In the genomic region with DNA sequence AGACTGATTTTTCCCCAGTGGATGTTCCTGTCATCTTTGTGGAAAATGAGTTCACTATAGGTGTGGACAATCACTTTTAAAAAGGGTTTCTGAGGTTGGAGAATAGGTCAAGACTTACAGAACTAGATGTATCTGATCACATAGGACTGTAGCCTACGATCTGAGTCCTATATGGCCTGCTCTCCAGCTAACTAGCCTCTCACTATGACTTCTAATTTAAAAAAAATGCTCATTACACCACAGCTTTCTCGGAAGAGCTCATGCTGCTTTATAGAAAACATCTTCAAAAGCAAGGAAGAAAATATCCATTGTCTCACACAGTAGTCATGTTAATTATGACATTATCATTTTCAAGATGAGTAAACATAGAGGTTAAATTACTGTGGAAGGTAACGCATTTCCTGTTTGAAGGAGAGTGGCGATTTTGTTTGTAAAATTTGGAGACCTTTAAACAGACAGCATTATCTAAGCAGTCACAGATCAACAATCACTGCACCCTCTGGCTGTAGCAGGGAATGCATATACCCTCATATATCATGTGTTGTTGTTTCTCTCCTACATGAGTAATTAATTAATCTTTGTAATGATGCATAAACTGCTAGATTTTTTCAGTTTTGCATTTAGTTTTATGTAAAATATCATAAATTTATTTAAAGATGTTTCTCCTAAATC, we compare ENCODE assay signal across 32 cellular contexts.
"Had no signal": no experiment of that assay in that cellular context is flagged by ENCODE, and none has a peak within 500 bp of the region (broad histone marks: within the 10 kb centered on the region; RNA-seq: fewer than 3 reads in every experiment).

No MANE protein-coding gene starts in this region.

- H3K4me1 Mint-ChIP-seq: activated CD4-positive, alpha-beta T cell treated with anti-CD3 and anti-CD28 coated beads for 36 hours; activated CD4-positive, alpha-beta T cell treated with anti-CD3 and anti-CD28 coated beads, Interleukin-2, amount 10 ng/mL, durations not matched to agents 7 days and 5 days; activated naive CD4-positive, alpha-beta T cell treated with anti-CD3 and anti-CD28 coated beads, Interleukin-2, amount 50 U/mL, for 24 hours; activated naive CD8-positive, alpha-beta T cell treated with anti-CD3 and anti-CD28 coated beads, Interleukin-2, amount 10 ng/mL, durations not matched to agents 7 days and 5 days had no signal

- H3K9me3 ChIP-seq: ascending aorta, SK-N-SH had no signal

- H3K36me3 ChIP-seq: ascending aorta, cardiac muscle cell, SJSA1 had no signal

- H3K27ac Mint-ChIP-seq: activated CD4-positive, alpha-beta T cell treated with anti-CD3 and anti-CD28 coated beads for 36 hours; activated CD4-positive, alpha-beta T cell treated with anti-CD3 and anti-CD28 coated beads, Interleukin-2, amount 10 ng/mL, durations not matched to agents 7 days and 5 days; activated CD8-positive, alpha-beta T cell treated with anti-CD3 and anti-CD28 coated beads, Interleukin-2, amount 10 ng/mL, durations not matched to agents 7 days and 5 days; activated naive CD4-positive, alpha-beta T cell treated with anti-CD3 and anti-CD28 coated beads, Interleukin-2, amount 50 U/mL, for 24 hours; activated naive CD8-positive, alpha-beta T cell treated with anti-CD3 and anti-CD28 coated beads, Interleukin-2, amount 10 ng/mL, durations not matched to agents 7 days and 5 days; activated T-cell treated with anti-CD3 and anti-CD28 coated beads, Interleukin-2, amount 50 U/mL, for 24 hours; activated T-helper 2 cell treated with anti-CD3 and anti-CD28 coated beads, Interferon-gamma antibody, Interleukin-2, Interleukin-4, amounts not matched to agents 10 μg/mL and 5 μg/mL and 100 μg/mL, durations not matched to agents 14 hours and 24 hours and 36 hours; T-helper 1 cell treated with Interleukin-12 subunit alpha and Interleukin-12 subunit beta and Interleukin-4 antibody, amounts not matched to agents 30 μg/mL and 1 μg/mL, for 36 hours; T-helper 2 cell treated with Interferon-gamma antibody and Interleukin-4, amounts not matched to agents 5 μg/mL and 100 μg/mL, for 36 hours had no signal

- H3K4me2 ChIP-seq: KMS-11, SK-N-SH had no signal

- H3K27ac ChIP-seq: ascending aorta, cardiac muscle cell, KMS-11, SJSA1 had no signal

- H3K4me3 Mint-ChIP-seq: activated CD4-positive, alpha-beta T cell treated with anti-CD3 and anti-CD28 coated beads for 36 hours; activated CD4-positive, alpha-beta T cell treated with anti-CD3 and anti-CD28 coated beads, Interleukin-2, amount 10 ng/mL, durations not matched to agents 7 days and 5 days; activated CD8-positive, alpha-beta T cell treated with anti-CD3 and anti-CD28 coated beads, Interleukin-2, amount 10 ng/mL, durations not matched to agents 7 days and 5 days; activated naive CD4-positive, alpha-beta T cell treated with anti-CD3 and anti-CD28 coated beads, Interleukin-2, amount 50 U/mL, for 24 hours; activated naive CD8-positive, alpha-beta T cell treated with anti-CD3 and anti-CD28 coated beads, Interleukin-2, amount 10 ng/mL, durations not matched to agents 7 days and 5 days; activated T-cell treated with anti-CD3 and anti-CD28 coated beads, Interleukin-2, amount 50 U/mL, for 24 hours; T-helper 1 cell treated with Interleukin-12 subunit alpha and Interleukin-12 subunit beta and Interleukin-4 antibody, amounts not matched to agents 30 μg/mL and 1 μg/mL, for 36 hours; T-helper 2 cell treated with Interferon-gamma antibody and Interleukin-4, amounts not matched to agents 5 μg/mL and 100 μg/mL, for 36 hours had no signal

- H3K9me2 ChIP-seq: SK-N-SH had no signal

- DNase-seq: activated CD4-positive, alpha-beta T cell treated with anti-CD3 and anti-CD28 coated beads for 36 hours; activated CD4-positive, alpha-beta T cell treated with anti-CD3 and anti-CD28 coated beads, Interleukin-2, amount 10 ng/mL, durations not matched to agents 7 days and 5 days; activated CD4-positive, alpha-beta T cell treated with anti-CD3 and anti-CD28 coated beads, Interleukin-2, amount 50 U/mL, for 48 hours; activated CD8-positive, alpha-beta T cell treated with anti-CD3 and anti-CD28 coated beads, Interleukin-2, amount 10 ng/mL, durations not matched to agents 7 days and 5 days; activated gamma-delta T cell; activated naive CD4-positive, alpha-beta T cell treated with Interleukin-2 at 50 U/mL for 16 hours; activated naive CD8-positive, alpha-beta T cell treated with anti-CD3 and anti-CD28 coated beads, Interleukin-2, amount 10 ng/mL, durations not matched to agents 7 days and 5 days; activated T-cell treated with anti-CD3 and anti-CD28 coated beads, Interleukin-2, amount 50 U/mL, for 24 hours; amygdala; MM.1S; NCI-H1105; NCI-H1436; NCI-H1694; NCI-H1930; NCI-H2081 treated with DMSO at 0.1 percent for 48 hours; NCI-H226; NCI-H446 treated with DMSO at 0.1 percent for 48 hours; NCI-H524; NCI-H69; NCI-H82; SHP77 treated with DMSO at 0.1 percent for 48 hours; SK-N-SH had no signal

- H3K27me3 Mint-ChIP-seq: activated CD4-positive, alpha-beta T cell treated with anti-CD3 and anti-CD28 coated beads for 36 hours; activated CD4-positive, alpha-beta T cell treated with anti-CD3 and anti-CD28 coated beads, Interleukin-2, amount 10 ng/mL, durations not matched to agents 7 days and 5 days; activated naive CD4-positive, alpha-beta T cell treated with anti-CD3 and anti-CD28 coated beads, Interleukin-2, amount 50 U/mL, for 24 hours; activated naive CD8-positive, alpha-beta T cell treated with anti-CD3 and anti-CD28 coated beads, Interleukin-2, amount 10 ng/mL, durations not matched to agents 7 days and 5 days; activated T-cell treated with anti-CD3 and anti-CD28 coated beads, Interleukin-2, amount 50 U/mL, for 24 hours had no signal

- H3K27me3 ChIP-seq: ascending aorta, cardiac muscle cell, SJSA1 had no signal

- ATAC-seq: activated CD4-positive, alpha-beta T cell treated with anti-CD3 and anti-CD28 coated beads for 36 hours; activated CD4-positive, CD25-positive, alpha-beta regulatory T cell treated with anti-CD3 and anti-CD28 coated beads, Interleukin-2, amount 50 U/mL, for 24 hours; activated CD8-positive, alpha-beta T cell treated with anti-CD3 and anti-CD28 coated beads, Interleukin-2, amount 10 ng/mL, durations not matched to agents 7 days and 5 days; Panc1 had no signal

- H3K36me3 Mint-ChIP-seq: activated naive CD4-positive, alpha-beta T cell treated with anti-CD3 and anti-CD28 coated beads, Interleukin-2, amount 50 U/mL, for 24 hours; activated naive CD8-positive, alpha-beta T cell treated with anti-CD3 and anti-CD28 coated beads, Interleukin-2, amount 10 ng/mL, durations not matched to agents 7 days and 5 days had no signal

- H3K4me1 ChIP-seq: ascending aorta, SJSA1 had no signal

- H3K4me3 ChIP-seq: ascending aorta, cardiac muscle cell, SJSA1 had no signal
